Comparison of ENCODE assay signal across 8 cellular contexts in genomic region chr4:107989537-107990386, GRCh38. TPM values are rescaled to one million over a fixed set of nuclear protein-coding genes. Genes with fewer than 3 reads are reported as not detected.
DNase-seq lines count a peak whose midpoint lies in the region; ATAC-seq and TF ChIP-seq lines count a peak whose summit lies in the region.

HADH (plus strand) TSS chr4:107989889; CDS start chr4:107989933, 44 bp downstream.

- DNase-seq in C1 segment of cervical spinal cord (lab: John Stamatoyannopoulos, UW) (peak; percentile 39 to 94 (median 86)), NCI-H748 treated with DMSO at 0.1 percent for 48 hours (lab: John Stamatoyannopoulos, UW) (peak; percentile 53), dedifferentiated amniotic fluid mesenchymal stem cell (ENCODE audit: extremely low spot score) (peak; percentile 83), left lung (peak; percentile 94 to 98)
- peak; percentile 85 to 89 for DNase-seq in activated CD4-positive, alpha-beta T cell treated with anti-CD3 and anti-CD28 coated beads, Interleukin-2, amount 50 U/mL, for 24 hours (ENCODE audit: low read depth in 1 of 2, low spot score in 1 of 2)
- DNase-seq in stimulated activated CD4-positive, alpha-beta T cell treated with anti-CD3 and anti-CD28 coated beads, Interleukin-2, amount 100 ng/mL, for 4 hours (ENCODE audit: low read depth) = peak; percentile 92

- no peaks in the 10 kb centered on the region for H3K9me3 ChIP-seq in left lung

- H3K27me3 ChIP-seq in left lung = no peaks in the 10 kb centered on the region

- ATAC-seq in GM19351 (IDR thresholded peaks at IDR 0.05; ENCODE audit: unreplicated experiment) = peak; percentile 90
- ATAC-seq in HG03520 (IDR thresholded peaks at IDR 0.05; ENCODE audit: unreplicated experiment) = peak; percentile 97
- peak; percentile 99 for ATAC-seq in left lung

- H3K27ac ChIP-seq in left lung = peak within 1 kb of the TSS; percentile 77 to 87

- intact Hi-C loops in left lung (cut with DNase I) = no loop called here

- H3K4me3 ChIP-seq in left lung = peak within 1 kb of the TSS; percentile 67 to 72

- H3K4me1 ChIP-seq in left lung = peaks cover 9 to 57% of the 10 kb centered on the region in 2 donors

- H3K36me3 ChIP-seq in left lung = no peaks in the 10 kb centered on the region

- TF ChIP-seq CTCF in left lung (IDR thresholded peaks at IDR 0.05) = no peak

RNA-seq across cellular contexts. Expression of gene HADH, which starts in this region (rescaled TPM):
- 10 to 100 TPM; 40.3 to 45.9 TPM for total RNA-seq in left lung

Comparison
In these comparisons a context has a peak if more than half of its experiments do, and no peak if none do; other contexts are left out.
1. Peak in every context shown above with its lines: DNase-seq, ATAC-seq, H3K4me3 ChIP-seq and H3K27ac ChIP-seq.